Comparison of ENCODE assay signal across 22 cellular contexts in genomic region chr2:224847431-224847830, GRCh38.
DNase-seq lines count a peak whose midpoint lies in the region; ATAC-seq and TF ChIP-seq lines count a peak whose summit lies in the region.
"Had no signal": no experiment of that assay in that cellular context is flagged by ENCODE, and none has a peak within 500 bp of the region (broad histone marks: within the 10 kb centered on the region; RNA-seq: fewer than 3 reads in every experiment).

No MANE protein-coding gene starts in this region.

- ATAC-seq in stimulated activated effector memory CD8-positive, alpha-beta T cell treated with anti-CD3 and anti-CD28 coated beads, Interleukin-12 subunit alpha, Interleukin-12 subunit beta, amount 100 ng/mL, for 72 hours = no peak
- ATAC-seq: HCT116 had no signal

- H3K9me3 ChIP-seq in SJCRH30 (replicated peaks) = no peaks in the 10 kb centered on the region

- H3K27ac Mint-ChIP-seq in activated T-cell treated with anti-CD3 and anti-CD28 coated beads, Interleukin-2, amount 50 U/mL, for 24 hours = peak overlapping the region; percentile 31
- H3K27ac Mint-ChIP-seq in stimulated activated effector memory CD8-positive, alpha-beta T cell treated with anti-CD3 and anti-CD28 coated beads, Interleukin-12 subunit alpha, Interleukin-12 subunit beta, amount 100 ng/mL, for 72 hours = peak overlapping the region; percentile 24

- no peaks in the 10 kb centered on the region for H3K9me3 Mint-ChIP-seq in activated T-cell treated with anti-CD3 and anti-CD28 coated beads, Interleukin-2, amount 50 U/mL, for 24 hours
- no peaks in the 10 kb centered on the region for H3K9me3 Mint-ChIP-seq in stimulated activated effector memory CD8-positive, alpha-beta T cell treated with anti-CD3 and anti-CD28 coated beads, Interleukin-12 subunit alpha, Interleukin-12 subunit beta, amount 100 ng/mL, for 72 hours

- H3K4me3 Mint-ChIP-seq in activated T-cell treated with anti-CD3 and anti-CD28 coated beads, Interleukin-2, amount 50 U/mL, for 24 hours = no peak overlapping the region
- no peak overlapping the region for H3K4me3 Mint-ChIP-seq in stimulated activated effector memory CD8-positive, alpha-beta T cell treated with anti-CD3 and anti-CD28 coated beads, Interleukin-12 subunit alpha, Interleukin-12 subunit beta, amount 100 ng/mL, for 72 hours
- H3K4me3 Mint-ChIP-seq: CD14-positive monocyte had no signal

- no peak for DNase-seq in activated T-cell treated with anti-CD3 and anti-CD28 coated beads, Interleukin-2, amount 50 U/mL, for 24 hours
- DNase-seq in activated T-cell treated with anti-CD3 and anti-CD28 coated beads, Interleukin-2, amount 50 U/mL, for 1 hour = no peak
- DNase-seq in SJCRH30 = no peak
- no peak for DNase-seq in dorsolateral prefrontal cortex
- DNase-seq in stimulated activated effector memory CD8-positive, alpha-beta T cell treated with anti-CD3 and anti-CD28 coated beads, Interleukin-12 subunit alpha, Interleukin-12 subunit beta, amount 100 ng/mL, for 72 hours (ENCODE audit: low spot score in 2 of 2) = no peak
- no peak for DNase-seq in H4 (ENCODE audit: low spot score)
- DNase-seq in mesenteric fat pad (ENCODE audit: low spot score) = no peak
- DNase-seq: DMS53, GDM1, GOT3, KG1, NCI-H1092, NCI-H1436 treated with DMSO at 0.1 percent for 48 hours, NCI-H1930, NCI-H2227 treated with DMSO at 0.1 percent for 48 hours, NCI-H510A treated with DMSO at 0.1 percent for 48 hours, NCI-H748 treated with DMSO at 0.1 percent for 48 hours, PC-9, RPMI8226, SHP77 had no signal

- H3K4me3 ChIP-seq in SJCRH30 (no peak overlapping the region), dorsolateral prefrontal cortex (no peak overlapping the region)
- H3K4me3 ChIP-seq: PC-9 had no signal

- no peaks in the 10 kb centered on the region for H3K36me3 ChIP-seq in SJCRH30

- peak overlapping the region; percentile 3; the same call in 1 of the 2 replicates for H3K27ac ChIP-seq in SJCRH30
- H3K27ac ChIP-seq in dorsolateral prefrontal cortex = peak overlapping the region in 43 of 59 donors; percentile 9 to 86 (median 65)
- H3K27ac ChIP-seq: PC-9 had no signal

- intact Hi-C loops in dorsolateral prefrontal cortex (cut with DNase I) = no loop called here

- TF ChIP-seq CTCF in dorsolateral prefrontal cortex (IDR thresholded peaks at IDR 0.05 in 54 of 56, conservative IDR thresholded peaks at IDR 0.05 in 2 of 56; ENCODE audit: low read depth in 1 of 56, partially characterized antibody in 56 of 56) = no peak

- peaks cover 24% of the 10 kb centered on the region for H3K4me1 Mint-ChIP-seq in activated T-cell treated with anti-CD3 and anti-CD28 coated beads, Interleukin-2, amount 50 U/mL, for 24 hours (ENCODE audit: low read depth)
- H3K4me1 Mint-ChIP-seq in stimulated activated effector memory CD8-positive, alpha-beta T cell treated with anti-CD3 and anti-CD28 coated beads, Interleukin-12 subunit alpha, Interleukin-12 subunit beta, amount 100 ng/mL, for 72 hours = peaks cover 8% of the 10 kb centered on the region

- no peaks in the 10 kb centered on the region for H3K27me3 Mint-ChIP-seq in activated T-cell treated with anti-CD3 and anti-CD28 coated beads, Interleukin-2, amount 50 U/mL, for 24 hours

- H3K4me1 ChIP-seq in SJCRH30 = peaks cover 21% of the 10 kb centered on the region

- H3K27me3 ChIP-seq in SJCRH30 (no peaks in the 10 kb centered on the region), dorsolateral prefrontal cortex (no peaks in the 10 kb centered on the region)

- H3K36me3 Mint-ChIP-seq in activated T-cell treated with anti-CD3 and anti-CD28 coated beads, Interleukin-2, amount 50 U/mL, for 24 hours (ENCODE audit: low read depth) = peaks cover 99% of the 10 kb centered on the region
- peaks cover 100% of the 10 kb centered on the region for H3K36me3 Mint-ChIP-seq in stimulated activated effector memory CD8-positive, alpha-beta T cell treated with anti-CD3 and anti-CD28 coated beads, Interleukin-12 subunit alpha, Interleukin-12 subunit beta, amount 100 ng/mL, for 72 hours
